Comparison of ENCODE assay signal across 11 cellular contexts in genomic region chrX:13488706-13489105, GRCh38.
DNase-seq lines count a peak whose midpoint lies in the region; ATAC-seq and TF ChIP-seq lines count a peak whose summit lies in the region.
"Had no signal": no experiment of that assay in that cellular context is flagged by ENCODE, and none has a peak within 500 bp of the region (broad histone marks: within the 10 kb centered on the region; RNA-seq: fewer than 3 reads in every experiment).

No MANE protein-coding gene starts in this region.

- H3K27me3 ChIP-seq in esophagus squamous epithelium (no peaks in the 10 kb centered on the region), gastrocnemius medialis (no peaks in the 10 kb centered on the region)
- no peaks in the 10 kb centered on the region for H3K27me3 ChIP-seq in CD8-positive, alpha-beta T cell (ENCODE audit: insufficient read depth, low read length)

- H3K4me3 Mint-ChIP-seq in T-cell, result no peak overlapping the region
- no peak overlapping the region for H3K4me3 Mint-ChIP-seq in CD8-positive, alpha-beta T cell

- TF ChIP-seq POLR2A in esophagus squamous epithelium (IDR thresholded peaks at IDR 0.05), result no peak
- no peak for TF ChIP-seq POLR2A in gastrocnemius medialis (IDR thresholded peaks at IDR 0.05)
- no peak for TF ChIP-seq POLR2A in GM18505 (IDR thresholded peaks at IDR 0.05; ENCODE audit: borderline replicate concordance, extremely low read depth, insufficient read depth, insufficient read length)

- peaks cover 19 to 43% (median 26%) of the 10 kb centered on the region in 3 donors for H3K4me1 Mint-ChIP-seq in T-cell
- H3K4me1 Mint-ChIP-seq in CD8-positive, alpha-beta T cell (ENCODE audit: low read depth), result peaks cover 38% of the 10 kb centered on the region

- H3K4me1 ChIP-seq in esophagus squamous epithelium (peaks cover 0 to 32% (median 16%) of the 10 kb centered on the region in 3 donors), gastrocnemius medialis (peaks cover 6 to 7% of the 10 kb centered on the region in 2 donors)
- H3K4me1 ChIP-seq in CD8-positive, alpha-beta T cell (ENCODE audit: insufficient read depth, low read length), result peaks cover 18% of the 10 kb centered on the region

- POLR2A ChIA-PET in RWPE1 (lab: Yijun Ruan, JAX; ENCODE audit: low non-redundant PET), result no interaction called here
- POLR2A ChIA-PET in T-cell (lab: Charles Lee), result interaction anchor here in 1 of 2 donors (1.0 kb wide), 1 partner anchor 542 kb away, joined by 4 read pairs; no protein-coding TSS in a partner anchor
- POLR2A ChIA-PET in CD8-positive, alpha-beta T cell (lab: Charles Lee), result interaction anchor here (0.8 to 2.0 kb wide), 8 partner anchors 396 to 542 kb away, joined by 3 to 15 read pairs (median 4); no protein-coding TSS in a partner anchor

- DNase-seq in ACHN (peak; percentile 1), RWPE1 (ENCODE audit: low spot score) (no peak), esophagus squamous epithelium (lab: John Stamatoyannopoulos, UW) (no peak), gastrocnemius medialis (no peak), T-cell (no peak)
- DNase-seq in CD8-positive, alpha-beta T cell, result no peak
- DNase-seq: activated T-cell treated with anti-CD3 and anti-CD28 coated beads, Interleukin-2, amount 50 U/mL, for 1 hour; cerebellar nuclear complex had no signal

- H3K9me3 ChIP-seq in esophagus squamous epithelium (no peaks in the 10 kb centered on the region), gastrocnemius medialis (no peaks in the 10 kb centered on the region)
- no peaks in the 10 kb centered on the region for H3K9me3 ChIP-seq in CD8-positive, alpha-beta T cell (ENCODE audit: low read length)

- ATAC-seq in gastrocnemius medialis (no peak), T-cell (replicated peaks in 1 of 4) (no peak), GM18505 (IDR thresholded peaks at IDR 0.05; ENCODE audit: unreplicated experiment) (no peak), HG03378 (IDR thresholded peaks at IDR 0.05; ENCODE audit: unreplicated experiment) (no peak)
- no peak for ATAC-seq in CD8-positive, alpha-beta T cell

- WGBS in esophagus squamous epithelium, 2 donors, result 68 to 79% methylated on average over 5 of the region's 5 CpGs

- H3K4me3 ChIP-seq in esophagus squamous epithelium (no peak overlapping the region), gastrocnemius medialis (no peak overlapping the region)
- no peak overlapping the region for H3K4me3 ChIP-seq in CD8-positive, alpha-beta T cell (ENCODE audit: low read depth, low read length)
- H3K4me3 ChIP-seq: BLaER1 had no signal

- H3K9me3 Mint-ChIP-seq in T-cell, result no peaks in the 10 kb centered on the region
- H3K9me3 Mint-ChIP-seq in CD8-positive, alpha-beta T cell, result no peaks in the 10 kb centered on the region

- H3K36me3 Mint-ChIP-seq in T-cell, result no peaks in the 10 kb centered on the region
- H3K36me3 Mint-ChIP-seq in CD8-positive, alpha-beta T cell, result no peaks in the 10 kb centered on the region

- H3K36me3 ChIP-seq in esophagus squamous epithelium (no peaks in the 10 kb centered on the region), gastrocnemius medialis (no peaks in the 10 kb centered on the region)
- no peaks in the 10 kb centered on the region for H3K36me3 ChIP-seq in CD8-positive, alpha-beta T cell (ENCODE audit: insufficient read depth, low read length)
- H3K36me3 ChIP-seq: BLaER1 had no signal

- CTCF ChIA-PET in RWPE1 (lab: Yijun Ruan, JAX) (interaction anchor here (0.7 to 1.6 kb wide), 3 partner anchors 257 to 590 kb away, joined by 5 to 8 read pairs (median 6); no protein-coding TSS in a partner anchor), T-cell (lab: Charles Lee) (interaction anchor here (0.6 to 4.1 kb wide), 20 partner anchors 11 to 713 kb away, joined by 3 to 92 read pairs (median 4); no protein-coding TSS in a partner anchor)
- CTCF ChIA-PET in CD8-positive, alpha-beta T cell (lab: Charles Lee), result interaction anchor here (0.7 to 7.8 kb wide), 32 partner anchors 9 to 677 kb away, joined by 3 to 160 read pairs (median 4); no protein-coding TSS in a partner anchor

- TF ChIP-seq CTCF in RWPE1 (conservative IDR thresholded peaks at IDR 0.05; ENCODE audit: low read depth) (no peak), esophagus squamous epithelium (IDR thresholded peaks at IDR 0.05) (no peak), gastrocnemius medialis (IDR thresholded peaks at IDR 0.05 in 4 of 5, conservative IDR thresholded peaks at IDR 0.05 in 1 of 5) (no peak)
- no peak for TF ChIP-seq CTCF in CD8-positive, alpha-beta T cell (IDR thresholded peaks at IDR 0.05)

- H3K27ac ChIP-seq in RWPE1 (peak overlapping the region; percentile 85), esophagus squamous epithelium (peak overlapping the region in 3 of 4 donors; percentile 73 to 83 (median 76)), gastrocnemius medialis (peak overlapping the region; percentile 42 to 68 (median 60))
- no peak overlapping the region for H3K27ac ChIP-seq in CD8-positive, alpha-beta T cell (ENCODE audit: low read depth, low read length)

- intact Hi-C loops in esophagus squamous epithelium (cut with DNase I), result loop anchor here (10.0 kb wide), 2 partner anchors 394 to 534 kb away; no protein-coding TSS in a partner anchor
- intact Hi-C loops in gastrocnemius medialis (cut with DNase I; ENCODE audit: low total_unique reads), result loop anchor here (1.0 to 2.0 kb wide), 2 partner anchors 518 to 541 kb away; no protein-coding TSS in a partner anchor
- intact Hi-C loops in CD8-positive, alpha-beta T cell (cut with DNase I, micrococcal nuclease), result loop anchor here (1.0 to 2.0 kb wide), 5 partner anchors 396 to 674 kb away; no protein-coding TSS in a partner anchor

- no peak overlapping the region for H3K27ac Mint-ChIP-seq in T-cell
- no peak overlapping the region for H3K27ac Mint-ChIP-seq in CD8-positive, alpha-beta T cell

- in situ Hi-C loops in ACHN (cut with HindIII; ENCODE audit: low pct_ligation_motif_present, low pct_unique_long_range_greater_than_20kb, low sequenced_read_pairs), result no loop called here
- in situ Hi-C loops in gastrocnemius medialis (cut with MboI; ENCODE audit: low sequenced_read_pairs in 4 of 4), result loop anchor here (10.0 to 25.0 kb wide), 4 partner anchors 226 to 534 kb away; no protein-coding TSS in a partner anchor

- peaks cover 0 to 29% of the 10 kb centered on the region in 2 donors for H3K27me3 Mint-ChIP-seq in T-cell
- H3K27me3 Mint-ChIP-seq in CD8-positive, alpha-beta T cell (ENCODE audit: low read depth), result no peaks in the 10 kb centered on the region
